ENCODE assay signal across 12 cellular contexts in the genomic region with DNA sequence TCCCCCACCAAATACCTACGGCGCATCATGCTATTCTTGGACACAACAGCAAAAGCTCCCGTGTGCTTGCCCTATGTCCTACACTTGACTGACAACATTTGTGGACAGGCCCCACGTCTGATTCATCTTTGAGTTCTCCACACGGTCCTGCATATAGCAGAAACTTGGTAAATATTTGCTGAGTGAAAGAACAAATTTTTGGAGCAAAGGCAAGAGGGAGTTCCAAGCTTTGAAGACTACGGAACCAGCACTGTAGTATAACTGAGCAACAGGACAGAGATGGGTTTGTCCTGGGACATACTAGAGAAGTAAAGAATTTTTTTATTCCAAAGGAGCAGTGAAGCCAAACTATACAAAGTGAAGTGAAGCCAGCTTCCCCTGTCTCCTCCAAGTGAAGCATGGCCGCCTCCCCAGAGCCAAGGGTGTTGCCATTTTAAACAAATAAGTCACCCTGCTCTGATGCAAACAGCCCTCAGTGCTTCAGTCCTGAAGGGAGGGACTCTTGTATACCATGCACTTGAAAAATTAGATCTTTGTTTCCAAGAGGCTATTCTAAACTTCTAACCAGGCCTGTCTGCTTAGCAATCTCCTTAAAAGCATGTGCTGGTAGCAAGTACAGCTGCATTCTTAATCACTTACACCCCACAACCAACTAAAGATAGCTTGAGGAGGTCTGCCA. TPM values are rescaled to one million over a fixed set of nuclear protein-coding genes. Genes with fewer than 3 reads are reported as not detected.
DNase-seq lines count a peak whose midpoint lies in the region; ATAC-seq and TF ChIP-seq lines count a peak whose summit lies in the region.
"Had no signal": no experiment of that assay in that cellular context is flagged by ENCODE, and none has a peak within 500 bp of the region (broad histone marks: within the 10 kb centered on the region; RNA-seq: fewer than 3 reads in every experiment).

No MANE protein-coding gene starts in this region.

- H3K36me3 ChIP-seq in breast epithelium (no peaks in the 10 kb centered on the region), right lobe of liver (no peaks in the 10 kb centered on the region), urinary bladder (ENCODE audit: insufficient read depth) (no peaks in the 10 kb centered on the region)
- H3K36me3 ChIP-seq: sigmoid colon had no signal

- TF ChIP-seq CTCF in breast epithelium (IDR thresholded peaks at IDR 0.05) (no peak), right lobe of liver (IDR thresholded peaks at IDR 0.05) (no peak)

- 35% methylated on average over 7 of the region's 7 CpGs for WGBS in right lobe of liver (ENCODE audit: insufficient coverage, low coverage, low lambda C conversion rate, missing lambda C conversion rate)
- 61% methylated on average over 7 of the region's 7 CpGs for WGBS in urinary bladder

- H3K9me3 ChIP-seq in breast epithelium (no peaks in the 10 kb centered on the region), right lobe of liver (no peaks in the 10 kb centered on the region)
- H3K9me3 ChIP-seq: sigmoid colon had no signal

- peak; percentile 39 for ATAC-seq in Right ventricle myocardium inferior
- ATAC-seq in right lobe of liver, result peak; percentile 86 to 94 (median 90)
- no peak for ATAC-seq in HG02642 (IDR thresholded peaks at IDR 0.05; ENCODE audit: poor library complexity, unreplicated experiment)
- no peak for ATAC-seq in HG02610 (IDR thresholded peaks at IDR 0.05; ENCODE audit: unreplicated experiment)

- H3K27ac ChIP-seq in breast epithelium (peak overlapping the region; percentile 3 to 19), right lobe of liver (peak overlapping the region; percentile 16 to 48 (median 27)), urinary bladder (ENCODE audit: low read depth) (peak overlapping the region; percentile 14)
- H3K27ac ChIP-seq: BLaER1 treated with 17β-estradiol and CSF1 and Interleukin-3, amounts not matched to agents 10 nM and 100 nM had no signal

- TF ChIP-seq POLR2A in breast epithelium (IDR thresholded peaks at IDR 0.05), result no peak
- TF ChIP-seq POLR2A in right lobe of liver (IDR thresholded peaks at IDR 0.05), result no peak

- H3K4me1 ChIP-seq in breast epithelium (no peaks in the 10 kb centered on the region), right lobe of liver (peaks cover 0 to 27% (median 13%) of the 10 kb centered on the region in 4 donors), urinary bladder (ENCODE audit: insufficient read depth) (no peaks in the 10 kb centered on the region)

- DNase-seq in Right ventricle myocardium inferior (ENCODE audit: missing footprints), result no peak
- DNase-seq in cardiac septum (ENCODE audit: low spot score), result no peak
- DNase-seq in breast epithelium (ENCODE audit: low spot score in 2 of 2), result no peak
- peak in 1 of 3 donors; percentile 63 for DNase-seq in right lobe of liver
- DNase-seq in NCI-H526 (lab: John Stamatoyannopoulos, UW), result no peak
- DNase-seq: activated CD4-positive, alpha-beta T cell treated with anti-CD3 and anti-CD28 coated beads, Interleukin-2, amount 10 ng/mL, durations not matched to agents 24 days and 14 days; caudate nucleus; sigmoid colon had no signal

- H3K4me3 ChIP-seq in breast epithelium (no peak overlapping the region), right lobe of liver (no peak overlapping the region), urinary bladder (ENCODE audit: low read depth, low read length) (no peak overlapping the region)
- H3K4me3 ChIP-seq: BLaER1 treated with 17β-estradiol and CSF1 and Interleukin-3, amounts not matched to agents 10 nM and 100 nM; sigmoid colon had no signal

- intact Hi-C loops in Right ventricle myocardium inferior (cut with DNase I), result no loop called here
- intact Hi-C loops in cardiac septum (cut with DNase I), result no loop called here
- intact Hi-C loops in breast epithelium (cut with DNase I; ENCODE audit: low total_unique reads), result no loop called here
- intact Hi-C loops in right lobe of liver (cut with DNase I), result no loop called here

- H3K27me3 ChIP-seq in breast epithelium, result no peaks in the 10 kb centered on the region
- no peaks in the 10 kb centered on the region for H3K27me3 ChIP-seq in right lobe of liver
- H3K27me3 ChIP-seq: BLaER1 treated with 17β-estradiol and CSF1 and Interleukin-3, amounts not matched to agents 10 nM and 100 nM; sigmoid colon had no signal

RNA-seq across cellular contexts. Expression of a gene that starts 35.9 kb away (rescaled TPM):
- total RNA-seq in Right ventricle myocardium inferior (14.0 TPM), cardiac septum (22.0 TPM), breast epithelium (10 to 100 TPM; 14.6 to 25.2 (median 25.2) TPM), right lobe of liver (10 to 100 TPM; 11.0 to 22.5 (median 15.2) TPM), urinary bladder (19.1 TPM)
- polyA plus RNA-seq in urinary bladder, result 12.0 TPM

Comparison
In these comparisons a context has a peak if more than half of its experiments do, and no peak if none do; other contexts are left out.
1. ATAC-seq: peak in Right ventricle myocardium inferior (single experiment) and right lobe of liver (4 of 4); none in HG02642 (single experiment) and HG02610 (single experiment).
2. Peak in every context shown above with its lines, with median percentiles within 50 percentile points of each other: H3K27ac ChIP-seq.